ENCODE assay signal across 1 cellular context in genomic region chr5:95824747-95825146, GRCh38.
TF ChIP-seq lines count a peak whose summit lies in the region.

No MANE protein-coding gene starts in this region.

TF ChIP-seq in GM23338, 12 proteins besides CTCF, POLR2A, EP300 and RAD21 (continued from another document):
- TF ChIP-seq ZNF462 (CRISPR knock-in tag; IDR thresholded peaks at IDR 0.05) (no peak), ZNF114 (CRISPR knock-in tag; IDR thresholded peaks at IDR 0.05) (no peak), ZNF331 (CRISPR knock-in tag; IDR thresholded peaks at IDR 0.05; ENCODE audit: low read depth) (no peak), STAT1 (IDR thresholded peaks at IDR 0.05; ENCODE audit: unreplicated experiment) (no peak)
